9 cellular contexts compared by ENCODE assay signal in genomic region chr5:110752953-110753352, GRCh38. TPM values are rescaled to one million over a fixed set of nuclear protein-coding genes. Genes with fewer than 3 reads are reported as not detected.
DNase-seq lines count a peak whose midpoint lies in the region; ATAC-seq and TF ChIP-seq lines count a peak whose summit lies in the region.
"Had no signal": no experiment of that assay in that cellular context is flagged by ENCODE, and none has a peak within 500 bp of the region (broad histone marks: within the 10 kb centered on the region; RNA-seq: fewer than 3 reads in every experiment).

No MANE protein-coding gene starts in this region.

- no peak overlapping the region for H4K91ac ChIP-seq in trophoblast cell (ENCODE audit: low read depth, low read length)

- peaks cover 6% of the 10 kb centered on the region for H3K36me3 ChIP-seq in fibroblast of lung (ENCODE audit: control insufficient read depth, insufficient read depth, low read length)
- H3K36me3 ChIP-seq in trophoblast cell (ENCODE audit: control insufficient read depth in 1 of 2, insufficient read depth in 2 of 2, low read length in 2 of 2): peaks cover 0 to 2% of the 10 kb centered on the region in 2 experiments

- H2AFZ ChIP-seq in fibroblast of lung (ENCODE audit: low read length): no peak overlapping the region
- H2AFZ ChIP-seq in trophoblast cell (ENCODE audit: insufficient read depth, low read length, poor library complexity): no peak overlapping the region

- WGBS in trophoblast cell (ENCODE audit: extremely low coverage, insufficient coverage, insufficient read length): no CpG with 5 or more reads among the region's 1 CpG

- no peak overlapping the region for H4K8ac ChIP-seq in trophoblast cell (ENCODE audit: low read depth, low read length)

- no peaks in the 10 kb centered on the region for H3K9me3 ChIP-seq in fibroblast of lung (ENCODE audit: control insufficient read depth, insufficient read depth, low read depth, low read length)
- H3K9me3 ChIP-seq in trophoblast cell (ENCODE audit: insufficient read depth, low read depth, low read length): no peaks in the 10 kb centered on the region

- DNase-seq in fibroblast of lung (ENCODE audit: low read depth in 2 of 2) (no peak), trophoblast cell (no peak), cerebellar cortex (ENCODE audit: low spot score) (no peak), NCI-H1105 treated with DMSO at 0.1 percent for 48 hours (lab: John Stamatoyannopoulos, UW) (no peak)
- DNase-seq: amygdala, NCI-H524 had no signal

- H3K79me2 ChIP-seq in fibroblast of lung (ENCODE audit: control insufficient read depth, insufficient read depth, low read length): no peaks in the 10 kb centered on the region
- H3K79me2 ChIP-seq in trophoblast cell (ENCODE audit: control insufficient read depth, insufficient read depth, low read length, poor library complexity): no peaks in the 10 kb centered on the region

- H3K4me3 ChIP-seq in fibroblast of lung (replicated peaks in 1 of 4; ENCODE audit: control extremely low read depth in 1 of 4, insufficient read depth in 1 of 4, low read depth in 3 of 4, low read length in 4 of 4) (no peak overlapping the region), trophoblast cell (ENCODE audit: low read depth, low read length) (no peak overlapping the region)

- H3K14ac ChIP-seq in trophoblast cell (ENCODE audit: low read length): no peak overlapping the region

- H3K27me3 ChIP-seq in fibroblast of lung (ENCODE audit: control insufficient read depth, insufficient read depth, low read length): no peaks in the 10 kb centered on the region
- H3K27me3 ChIP-seq in trophoblast cell (ENCODE audit: insufficient read depth, low read length): no peaks in the 10 kb centered on the region

- H3K4ac ChIP-seq in trophoblast cell (ENCODE audit: low read depth, low read length): no peak overlapping the region

- no peak overlapping the region for H2BK120ac ChIP-seq in trophoblast cell (ENCODE audit: insufficient read depth, low read length, poor library complexity)

- H3K27ac ChIP-seq in fibroblast of lung (ENCODE audit: insufficient read depth, low read length) (peak overlapping the region; percentile 26), trophoblast cell (ENCODE audit: low read depth, low read length) (no peak overlapping the region)

- no peak overlapping the region for H2AK5ac ChIP-seq in trophoblast cell (ENCODE audit: low read length)

- no peak overlapping the region for H3K23ac ChIP-seq in trophoblast cell (ENCODE audit: low read length)

- H3K18ac ChIP-seq in trophoblast cell (ENCODE audit: low read length): no peak overlapping the region

- H3K4me2 ChIP-seq in fibroblast of lung (ENCODE audit: extremely low read depth, insufficient read depth, low read length) (no peak overlapping the region), trophoblast cell (ENCODE audit: low read length) (no peak overlapping the region)

- no peak overlapping the region for H3K9ac ChIP-seq in fibroblast of lung (ENCODE audit: insufficient read depth, low read length)
- H3K9ac ChIP-seq in trophoblast cell (ENCODE audit: low read length): no peak overlapping the region

- TF ChIP-seq CTCF in fibroblast of lung (conservative IDR thresholded peaks at IDR 0.05 in 1 of 2, IDR thresholded peaks at IDR 0.05 in 1 of 2; ENCODE audit: low read depth in 1 of 2, low read length in 2 of 2): no peak

- H3K79me1 ChIP-seq in trophoblast cell (ENCODE audit: low read length): no peaks in the 10 kb centered on the region

- H2BK12ac ChIP-seq in trophoblast cell (ENCODE audit: low read length): no peak overlapping the region

- no peak overlapping the region for H4K12ac ChIP-seq in trophoblast cell (ENCODE audit: low read depth, low read length)

- ATAC-seq in GM18867 (IDR thresholded peaks at IDR 0.05; ENCODE audit: unreplicated experiment) (peak; percentile 9), GM21737 (IDR thresholded peaks at IDR 0.05; ENCODE audit: unreplicated experiment) (peak; percentile 4), HG03439 (IDR thresholded peaks at IDR 0.05; ENCODE audit: unreplicated experiment) (peak; percentile 14)

- H3K4me1 ChIP-seq in fibroblast of lung (ENCODE audit: control insufficient read depth, extremely low read depth, insufficient read depth, low read length): no peaks in the 10 kb centered on the region
- H3K4me1 ChIP-seq in trophoblast cell (ENCODE audit: control insufficient read depth in 1 of 2, insufficient read depth in 2 of 2, low read length in 2 of 2): no peaks in the 10 kb centered on the region

- H2BK5ac ChIP-seq in trophoblast cell (ENCODE audit: low read depth, low read length, poor library complexity): no peak overlapping the region

- no peaks in the 10 kb centered on the region for H4K20me1 ChIP-seq in fibroblast of lung (ENCODE audit: control insufficient read depth, extremely low read depth, insufficient read depth, low read length)

RNA-seq across cellular contexts. Expression of gene SLC25A46, which starts 14.1 kb away (rescaled TPM):
- total RNA-seq in fibroblast of lung: 76.0 and 95.5 TPM in 2 replicates
- polyA plus RNA-seq in fibroblast of lung: 63.5 and 81.5 TPM in 2 replicates
- 38.7 and 43.9 TPM in 2 replicates for polyA plus RNA-seq in fibroblast of lung (2012)
- 4.1 and 6.8 TPM in 2 replicates for polyA minus RNA-seq in fibroblast of lung (ENCODE audit: low replicate concordance)
- 23.4 and 23.5 TPM in 2 replicates for polyA plus RNA-seq in trophoblast cell (2013)

RNA-seq across cellular contexts. Expression of gene TMEM232, which starts 26.5 kb away (rescaled TPM):
- 5.6 and 7.4 TPM in 2 replicates for total RNA-seq in fibroblast of lung
- polyA plus RNA-seq in fibroblast of lung: 0.87 and 2.0 TPM in 2 replicates
- polyA plus RNA-seq in fibroblast of lung (2012): 0.40 and 1.3 TPM in 2 replicates
- not detected in 2 replicates for polyA minus RNA-seq in fibroblast of lung (ENCODE audit: low replicate concordance)
- polyA plus RNA-seq in trophoblast cell (2013): 0.65 and 0.93 TPM in 2 replicates
